In the genomic region with DNA sequence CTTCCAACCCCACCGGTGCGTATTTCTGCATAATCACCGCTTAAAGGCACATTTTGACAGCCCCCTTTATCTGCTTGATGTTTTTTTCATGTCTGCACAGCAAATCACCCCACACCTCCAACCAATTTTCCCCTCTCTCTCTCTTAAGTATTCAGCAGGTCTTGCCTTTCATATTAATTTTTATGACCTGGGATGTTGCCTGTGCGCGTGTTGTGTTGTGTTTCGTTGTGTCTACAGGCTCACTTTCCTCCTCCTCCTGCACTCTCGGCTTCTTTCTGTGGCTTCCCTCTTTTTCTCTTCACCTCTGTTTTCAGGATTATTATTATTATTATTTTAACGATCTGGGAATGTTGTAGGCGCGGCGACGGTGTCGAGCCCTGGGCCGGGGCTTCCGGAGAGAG, we compare ENCODE assay signal across 1 cellular context.
TF ChIP-seq lines count a peak whose summit lies in the region.

No MANE protein-coding gene starts in this region.

TF ChIP-seq in WTC11, 78 proteins besides CTCF, POLR2A, EP300 and RAD21 (continued from another document):
- TF ChIP-seq, protein P1, sequence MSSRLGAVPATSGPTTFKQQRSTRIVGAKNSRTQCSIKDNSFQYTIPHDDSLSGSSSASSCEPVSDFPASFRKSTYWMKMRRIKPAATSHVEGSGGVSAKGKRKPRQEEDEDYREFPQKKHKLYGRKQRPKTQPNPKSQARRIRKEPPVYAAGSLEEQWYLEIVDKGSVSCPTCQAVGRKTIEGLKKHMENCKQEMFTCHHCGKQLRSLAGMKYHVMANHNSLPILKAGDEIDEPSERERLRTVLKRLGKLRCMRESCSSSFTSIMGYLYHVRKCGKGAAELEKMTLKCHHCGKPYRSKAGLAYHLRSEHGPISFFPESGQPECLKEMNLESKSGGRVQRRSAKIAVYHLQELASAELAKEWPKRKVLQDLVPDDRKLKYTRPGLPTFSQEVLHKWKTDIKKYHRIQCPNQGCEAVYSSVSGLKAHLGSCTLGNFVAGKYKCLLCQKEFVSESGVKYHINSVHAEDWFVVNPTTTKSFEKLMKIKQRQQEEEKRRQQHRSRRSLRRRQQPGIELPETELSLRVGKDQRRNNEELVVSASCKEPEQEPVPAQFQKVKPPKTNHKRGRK (CRISPR knock-in tag; IDR thresholded peaks at IDR 0.05; ENCODE audit: borderline replicate concordance), result no peak
- TF ChIP-seq ATF1 (CRISPR knock-in tag; IDR thresholded peaks at IDR 0.05) (no peak), CREM (CRISPR knock-in tag; IDR thresholded peaks at IDR 0.05) (no peak), ELF4 (CRISPR knock-in tag; IDR thresholded peaks at IDR 0.05; ENCODE audit: low read depth) (no peak)
- TF ChIP-seq, protein P2, sequence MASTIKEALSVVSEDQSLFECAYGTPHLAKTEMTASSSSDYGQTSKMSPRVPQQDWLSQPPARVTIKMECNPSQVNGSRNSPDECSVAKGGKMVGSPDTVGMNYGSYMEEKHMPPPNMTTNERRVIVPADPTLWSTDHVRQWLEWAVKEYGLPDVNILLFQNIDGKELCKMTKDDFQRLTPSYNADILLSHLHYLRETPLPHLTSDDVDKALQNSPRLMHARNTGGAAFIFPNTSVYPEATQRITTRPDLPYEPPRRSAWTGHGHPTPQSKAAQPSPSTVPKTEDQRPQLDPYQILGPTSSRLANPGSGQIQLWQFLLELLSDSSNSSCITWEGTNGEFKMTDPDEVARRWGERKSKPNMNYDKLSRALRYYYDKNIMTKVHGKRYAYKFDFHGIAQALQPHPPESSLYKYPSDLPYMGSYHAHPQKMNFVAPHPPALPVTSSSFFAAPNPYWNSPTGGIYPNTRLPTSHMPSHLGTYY (CRISPR knock-in tag; IDR thresholded peaks at IDR 0.05), result no peak
